Comparison of ENCODE assay signal across 8 cellular contexts in genomic region chr5:10307206-10308148, GRCh38. TPM values are rescaled to one million over a fixed set of nuclear protein-coding genes. Genes with fewer than 3 reads are reported as not detected.
A peak's percentile ranks its signal among the peaks of the same experiment; 100 is the strongest.
DNase-seq lines count a peak whose midpoint lies in the region; ATAC-seq and TF ChIP-seq lines count a peak whose summit lies in the region.

Gene CMBL (minus strand): TSS chr5:10307902. CDS start chr5:10290762, 17,140 bp downstream.

- no peaks in the 10 kb centered on the region for H3K9me3 Mint-ChIP-seq in activated naive CD8-positive, alpha-beta T cell treated with anti-CD3 and anti-CD28 coated beads, Interleukin-2, amount 10 ng/mL, durations not matched to agents 7 days and 5 days

- no peaks in the 10 kb centered on the region for H3K27me3 ChIP-seq in heart left ventricle
- no peaks in the 10 kb centered on the region for H3K27me3 ChIP-seq in osteoblast (ENCODE audit: insufficient read depth, low read length)

- no peaks in the 10 kb centered on the region for H3K36me3 Mint-ChIP-seq in activated naive CD8-positive, alpha-beta T cell treated with anti-CD3 and anti-CD28 coated beads, Interleukin-2, amount 10 ng/mL, durations not matched to agents 7 days and 5 days

- no peaks in the 10 kb centered on the region for H3K9me2 ChIP-seq in OCI-LY7 (ENCODE audit: insufficient read depth, low read length)

- H3K4me2 ChIP-seq in osteoblast (ENCODE audit: insufficient read depth, low read length) (peak within 1 kb of the TSS; percentile 80), OCI-LY7 (ENCODE audit: low read length) (no peak within 1 kb of the TSS; the same call in 1 of the 2 replicates)

- no peak for TF ChIP-seq POLR2A in heart left ventricle (IDR thresholded peaks at IDR 0.05)

- no TSS peak for BruUV-seq in OCI-LY7 (replicated peaks; lab: Mats Ljungman, UMichigan)

- peaks cover 9% of the 10 kb centered on the region for H3K4me1 Mint-ChIP-seq in activated naive CD8-positive, alpha-beta T cell treated with anti-CD3 and anti-CD28 coated beads, Interleukin-2, amount 10 ng/mL, durations not matched to agents 7 days and 5 days

- H3K27ac ChIP-seq in heart left ventricle (peak within 1 kb of the TSS; percentile 45 to 90 (median 81)), osteoblast (ENCODE audit: low read depth, low read length) (peak within 1 kb of the TSS; percentile 45), OCI-LY7 (ENCODE audit: low read depth, low read length, poor library complexity, severe bottlenecking) (no peak within 1 kb of the TSS)

- H3K4me3 Mint-ChIP-seq in activated naive CD8-positive, alpha-beta T cell treated with anti-CD3 and anti-CD28 coated beads, Interleukin-2, amount 10 ng/mL, durations not matched to agents 7 days and 5 days, result peak within 1 kb of the TSS; percentile 74

- WGBS in heart left ventricle, 4 donors, result 3 to 5% (median 4%) methylated on average over 55 to 56 of the region's 56 CpGs

- peaks cover 3% of the 10 kb centered on the region for H3K79me2 ChIP-seq in osteoblast (ENCODE audit: insufficient read depth, low read length)
- no peaks in the 10 kb centered on the region for H3K79me2 ChIP-seq in OCI-LY7 (ENCODE audit: insufficient read depth, low read depth, low read length)

- H3K27me3 Mint-ChIP-seq in activated naive CD8-positive, alpha-beta T cell treated with anti-CD3 and anti-CD28 coated beads, Interleukin-2, amount 10 ng/mL, durations not matched to agents 7 days and 5 days, result peaks cover 34% of the 10 kb centered on the region

- H3K27ac Mint-ChIP-seq in activated naive CD8-positive, alpha-beta T cell treated with anti-CD3 and anti-CD28 coated beads, Interleukin-2, amount 10 ng/mL, durations not matched to agents 7 days and 5 days, result peak within 1 kb of the TSS; percentile 17

- peak within 1 kb of the TSS; percentile 90 for H2AFZ ChIP-seq in osteoblast (ENCODE audit: low read length)
- no peak within 1 kb of the TSS for H2AFZ ChIP-seq in OCI-LY7 (ENCODE audit: low read length)

- CTCF ChIA-PET in OCI-LY7 (lab: Charles Lee; ENCODE audit: unreplicated experiment), result no interaction called here

- TF ChIP-seq CTCF in heart left ventricle (IDR thresholded peaks at IDR 0.05) (no peak), osteoblast (IDR thresholded peaks at IDR 0.05; ENCODE audit: extremely low read depth, low read depth, low read length) (no peak), OCI-LY7 (conservative IDR thresholded peaks at IDR 0.05; ENCODE audit: low read length) (no peak)

- POLR2A ChIA-PET in activated naive CD8-positive, alpha-beta T cell treated with anti-CD3 and anti-CD28 coated beads, Interleukin-2, amount 10 ng/mL, durations not matched to agents 7 days and 5 days (lab: Charles Lee), result no interaction called here
- POLR2A ChIA-PET in OCI-LY7 (lab: Charles Lee), result no interaction called here

- peak; percentile 13 for DNase-seq in COLO829 (ENCODE audit: low spot score)
- peak; percentile 50 for DNase-seq in GM19238 (ENCODE audit: insufficient read length, low spot score)
- DNase-seq in NCI-H748 treated with DMSO at 0.1 percent for 48 hours (lab: John Stamatoyannopoulos, UW), result peak; percentile 90
- DNase-seq in activated naive CD8-positive, alpha-beta T cell treated with anti-CD3 and anti-CD28 coated beads, Interleukin-2, amount 10 ng/mL, durations not matched to agents 7 days and 5 days, result peak; percentile 53
- DNase-seq in heart left ventricle, result peak; percentile 37 to 76 (median 52)
- DNase-seq in osteoblast (ENCODE audit: insufficient read length, low spot score, missing footprints), result peak; percentile 95
- DNase-seq in OCI-LY7 (ENCODE audit: low spot score), result no peak

- H4K20me1 ChIP-seq in osteoblast (ENCODE audit: insufficient read depth, low read length) (peaks cover 2% of the 10 kb centered on the region), OCI-LY7 (ENCODE audit: insufficient read depth, low read length) (no peaks in the 10 kb centered on the region)

- H3K4me1 ChIP-seq in heart left ventricle (peaks cover 0 to 39% (median 12%) of the 10 kb centered on the region in 12 donors), osteoblast (ENCODE audit: insufficient read depth, low read length) (peaks cover 13% of the 10 kb centered on the region), OCI-LY7 (ENCODE audit: insufficient read depth, low read length, poor library complexity, severe bottlenecking) (no peaks in the 10 kb centered on the region)

- H3K9me3 ChIP-seq in heart left ventricle (no peaks in the 10 kb centered on the region), osteoblast (ENCODE audit: low read depth, low read length) (no peaks in the 10 kb centered on the region), OCI-LY7 (ENCODE audit: low read length) (no peaks in the 10 kb centered on the region)

- ATAC-seq in HG03342 (IDR thresholded peaks at IDR 0.05; ENCODE audit: unreplicated experiment) (peak; percentile 81), heart left ventricle (peak; percentile 75 to 86 (median 80))
- peak; percentile 81 for ATAC-seq in activated naive CD8-positive, alpha-beta T cell treated with anti-CD3 and anti-CD28 coated beads, Interleukin-2, amount 10 ng/mL, durations not matched to agents 7 days and 5 days (ENCODE audit: low read depth)

- no peaks in the 10 kb centered on the region for H3K36me3 ChIP-seq in heart left ventricle
- H3K36me3 ChIP-seq in osteoblast (ENCODE audit: insufficient read depth, low read length), result no peaks in the 10 kb centered on the region
- no peaks in the 10 kb centered on the region for H3K36me3 ChIP-seq in OCI-LY7 (ENCODE audit: insufficient read depth, low read length)

- intact Hi-C loops in heart left ventricle (cut with DNase I) (loop anchor here in 1 of 10 donors (2.0 kb wide), 1 partner anchor 21 kb away; no protein-coding TSS in a partner anchor), OCI-LY7 (cut with micrococcal nuclease; ENCODE audit: unreplicated experiment) (no loop called here)

- H3K4me3 ChIP-seq in heart left ventricle (peak within 1 kb of the TSS in 11 of 12 donors; percentile 53 to 81 (median 67)), osteoblast (ENCODE audit: insufficient read depth, low read length) (peak within 1 kb of the TSS; percentile 87), OCI-LY7 (ENCODE audit: low read depth, low read length, poor library complexity, severe bottlenecking) (no peak within 1 kb of the TSS)

RNA-seq across cellular contexts. Expression of gene CMBL, which starts in this region (rescaled TPM):
- 1 to 10 TPM; 2.4 to 2.8 TPM for total RNA-seq in activated naive CD8-positive, alpha-beta T cell treated with anti-CD3 and anti-CD28 coated beads, Interleukin-2, amount 10 ng/mL, durations not matched to agents 7 days and 5 days
- 10 to 100 TPM; 12.4 to 53.5 (median 29.0) TPM for total RNA-seq in heart left ventricle
- 10 to 100 TPM; 20.8 to 32.5 TPM for polyA plus RNA-seq in heart left ventricle
- total RNA-seq in osteoblast, result 9.0 and 13.8 TPM in 2 replicates
- total RNA-seq in OCI-LY7 (2014; rRNA removed; shearing (Covaris generic)), result not detected in 2 replicates
- total RNA-seq in OCI-LY7 (2022), result 0.13 TPM in 1 of 2 replicates, not detected in the other
